ENCODE assay signal across 8 cellular contexts in the genomic region with DNA sequence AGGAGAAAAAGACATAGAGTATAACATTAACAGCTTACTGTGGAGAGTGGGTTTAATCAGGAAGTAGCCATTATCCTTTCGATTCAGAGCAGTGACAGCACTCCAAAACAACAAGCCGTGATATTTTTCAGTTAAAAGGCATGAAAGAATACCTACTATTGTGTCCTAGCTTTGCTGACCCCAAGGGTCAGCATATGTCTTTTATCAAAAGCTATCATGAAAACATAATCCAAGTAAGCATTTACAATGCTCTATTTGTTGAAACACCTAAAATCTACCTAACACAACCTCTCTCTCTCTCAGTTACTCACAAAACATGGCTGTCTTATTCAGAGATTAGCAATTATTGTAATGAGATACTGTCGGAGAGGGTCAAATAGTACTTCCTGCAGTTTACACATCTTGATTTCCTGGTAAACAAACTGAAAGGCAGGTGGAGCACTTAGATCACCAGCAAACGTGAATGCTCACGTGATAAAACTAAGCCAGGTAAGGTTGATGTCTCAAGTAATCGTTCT.
DNase-seq lines count a peak whose midpoint lies in the region; ATAC-seq and TF ChIP-seq lines count a peak whose summit lies in the region.

No MANE protein-coding gene starts in this region.

- H3K27ac ChIP-seq in iPS-20b (ENCODE audit: low read length): no peak overlapping the region
- peak overlapping the region; percentile 57 for H3K27ac ChIP-seq in skeletal muscle tissue (ENCODE audit: low read depth, low read length)

- H3K4me1 ChIP-seq in iPS-20b (ENCODE audit: insufficient read depth, low read length) (peaks cover 15% of the 10 kb centered on the region; the same call in 1 of the 2 replicates), skeletal muscle tissue (ENCODE audit: control insufficient read depth in 3 of 3, insufficient read depth in 3 of 3, low read length in 3 of 3) (peaks cover 0 to 7% (median 6%) of the 10 kb centered on the region in 3 donors)

- H3K4me3 ChIP-seq in astrocyte of the cerebellum (ENCODE audit: low read depth, low read length): peak overlapping the region; percentile 29
- peak overlapping the region; percentile 46; the same call in 1 of the 2 replicates for H3K4me3 ChIP-seq in iPS-20b (ENCODE audit: low read length)
- peak overlapping the region; percentile 60 to 76 (median 61) for H3K4me3 ChIP-seq in skeletal muscle tissue (ENCODE audit: low read length in 3 of 3)

- H3K27me3 ChIP-seq in iPS-20b (ENCODE audit: insufficient read depth, low read length) (no peaks in the 10 kb centered on the region), skeletal muscle tissue (ENCODE audit: control insufficient read depth in 3 of 3, insufficient read depth in 3 of 3, low read length in 3 of 3) (no peaks in the 10 kb centered on the region)

- H3K9ac ChIP-seq in iPS-20b (ENCODE audit: low read depth, low read length) (peak overlapping the region; percentile 40; the same call in 1 of the 2 replicates), skeletal muscle tissue (ENCODE audit: low read depth in 1 of 3, low read length in 3 of 3) (peak overlapping the region; percentile 57 to 82 (median 66))

- ATAC-seq in GM19468 (IDR thresholded peaks at IDR 0.05; ENCODE audit: extremely low read depth, unreplicated experiment) (peak; percentile 71), HG03520 (IDR thresholded peaks at IDR 0.05; ENCODE audit: unreplicated experiment) (peak; percentile 93)

- in situ Hi-C loops in astrocyte of the cerebellum (cut with HindIII; ENCODE audit: low sequenced_read_pairs): no loop called here

- DNase-seq in ELR (ENCODE audit: low read depth) (peak; percentile 26), NCI-H526 treated with DMSO at 0.1 percent for 48 hours (lab: John Stamatoyannopoulos, UW) (peak; percentile 87), astrocyte of the cerebellum (ENCODE audit: low read depth) (no peak)
- no peak for DNase-seq in activated effector memory CD4-positive, alpha-beta T cell treated with Interleukin-2 at 50 U/mL for 16 hours

- H3K36me3 ChIP-seq in iPS-20b (ENCODE audit: insufficient read depth, low read depth, low read length) (no peaks in the 10 kb centered on the region), skeletal muscle tissue (ENCODE audit: control insufficient read depth in 3 of 3, insufficient read depth in 3 of 3, low read length in 3 of 3) (no peaks in the 10 kb centered on the region)

- H3K9me3 ChIP-seq in iPS-20b (ENCODE audit: insufficient read depth, low read depth, low read length) (no peaks in the 10 kb centered on the region; the same call in 1 of the 2 replicates), skeletal muscle tissue (ENCODE audit: control insufficient read depth in 3 of 3, low read length in 3 of 3) (no peaks in the 10 kb centered on the region)

- no peak for TF ChIP-seq CTCF in astrocyte of the cerebellum (IDR thresholded peaks at IDR 0.05; ENCODE audit: low read depth, low read length, missing control alignments)

Comparison
In these comparisons a context has a peak if more than half of its experiments do, and no peak if none do; other contexts are left out.
1. DNase-seq: peak in ELR (single experiment) and NCI-H526 treated with DMSO at 0.1 percent for 48 hours (single experiment); none in astrocyte of the cerebellum (single experiment) and activated effector memory CD4-positive, alpha-beta T cell treated with Interleukin-2 at 50 U/mL for 16 hours (single experiment).
2. Peak in every context shown above with its lines, with median percentiles within 50 percentile points of each other: H3K4me3 ChIP-seq.